1 cellular context compared by ENCODE assay signal in genomic region chr10:7409045-7409731, GRCh38.
TF ChIP-seq lines count a peak whose summit lies in the region.

No MANE protein-coding gene starts in this region.

TF ChIP-seq in H1, 55 proteins besides CTCF, POLR2A, EP300 and RAD21 (continued from another document):
- TF ChIP-seq SIN3A (conservative IDR thresholded peaks at IDR 0.05 in 1 of 2, IDR thresholded peaks at IDR 0.05 in 1 of 2; ENCODE audit: low read depth in 1 of 2, low read length in 2 of 2), result 0 out of 4 replicates have a peak, but pooled peaks of 1 of the 2 experiments have one; percentile 51
- no peak for TF ChIP-seq CHD1 (IDR thresholded peaks at IDR 0.05; ENCODE audit: low read depth, low read length)
- no peak for TF ChIP-seq EZH2 (IDR thresholded peaks at IDR 0.05; ENCODE audit: low read depth, low read length, severe bottlenecking)
- no peak; the same call in 1 of the 2 replicates for TF ChIP-seq YY1 (IDR thresholded peaks at IDR 0.05; ENCODE audit: low read depth, low read length)
- TF ChIP-seq E2F6 (IDR thresholded peaks at IDR 0.05), result 0 out of 2 replicates have a peak, but pooled peaks have one; percentile 25
- no peak for TF ChIP-seq JUN (IDR thresholded peaks at IDR 0.05; ENCODE audit: low read depth, low read length)
